Comparison of ENCODE assay signal across 16 cellular contexts in genomic region chr3:65979152-65979551, GRCh38. TPM values are rescaled to one million over a fixed set of nuclear protein-coding genes. Genes with fewer than 3 reads are reported as not detected.
A peak's percentile ranks its signal among the peaks of the same experiment; 100 is the strongest.
DNase-seq lines count a peak whose midpoint lies in the region; ATAC-seq and TF ChIP-seq lines count a peak whose summit lies in the region.
"Had no signal": no experiment of that assay in that cellular context is flagged by ENCODE, and none has a peak within 500 bp of the region (broad histone marks: within the 10 kb centered on the region; RNA-seq: fewer than 3 reads in every experiment).

No MANE protein-coding gene starts in this region.

- H3F3A ChIP-seq in GM23338 (replicated peaks; ENCODE audit: low read depth), result no peaks in the 10 kb centered on the region

- H3K4me3 ChIP-seq in GM23338 (no peak overlapping the region), choroid plexus epithelial cell (ENCODE audit: low read depth, low read length) (no peak overlapping the region), thoracic aorta (no peak overlapping the region)
- H3K4me3 ChIP-seq: esophagus squamous epithelium had no signal

- no peak overlapping the region for H3K4me3 Mint-ChIP-seq in GM23338
- H3K4me3 Mint-ChIP-seq: WTC11 had no signal

- no peak for ATAC-seq in GM23338
- peak; percentile 88 for ATAC-seq in thoracic aorta (ENCODE audit: insufficient number of reproducible peaks, low FRiP score, low read depth)
- ATAC-seq: WTC11 had no signal

- H3K27me3 ChIP-seq in GM23338 (ENCODE audit: insufficient read depth), result no peaks in the 10 kb centered on the region
- no peaks in the 10 kb centered on the region for H3K27me3 ChIP-seq in thoracic aorta (replicated peaks; ENCODE audit: insufficient read depth)
- H3K27me3 ChIP-seq: esophagus squamous epithelium had no signal

- H3K27ac Mint-ChIP-seq in GM23338, result no peak overlapping the region
- H3K27ac Mint-ChIP-seq: WTC11 had no signal

- no peaks in the 10 kb centered on the region for H3K9me3 Mint-ChIP-seq in GM23338

- H3K9me3 ChIP-seq in thoracic aorta, result no peaks in the 10 kb centered on the region
- H3K9me3 ChIP-seq: esophagus squamous epithelium had no signal

- H3K4me1 ChIP-seq in GM23338 (ENCODE audit: insufficient read depth) (no peaks in the 10 kb centered on the region), thoracic aorta (ENCODE audit: control insufficient read depth in 1 of 2, low read depth in 2 of 2) (peaks cover 18 to 37% of the 10 kb centered on the region in 2 donors)

- H3K79me2 ChIP-seq in GM23338 (replicated peaks; ENCODE audit: insufficient read depth), result peaks cover 28% of the 10 kb centered on the region

- H3K9me2 ChIP-seq in GM23338 (ENCODE audit: insufficient read depth), result no peaks in the 10 kb centered on the region

- peaks cover 2% of the 10 kb centered on the region for H3K27me3 Mint-ChIP-seq in GM23338 (ENCODE audit: insufficient read depth, low read depth, poor library complexity)

- H3K4me2 ChIP-seq in GM23338, result no peak overlapping the region

- H3K36me3 Mint-ChIP-seq in GM23338 (ENCODE audit: low read depth), result peaks cover 6% of the 10 kb centered on the region

- peaks cover 18% of the 10 kb centered on the region for H3K4me1 Mint-ChIP-seq in GM23338

- H3K27ac ChIP-seq in GM23338 (ENCODE audit: low read depth), result no peak overlapping the region
- H3K27ac ChIP-seq in thoracic aorta, result peak overlapping the region; percentile 35 to 74
- H3K27ac ChIP-seq: esophagus squamous epithelium had no signal

- no peak for TF ChIP-seq CTCF in GM23338 (conservative IDR thresholded peaks at IDR 0.05; ENCODE audit: low read depth in 2 of 2)
- TF ChIP-seq CTCF in choroid plexus epithelial cell (conservative IDR thresholded peaks at IDR 0.05; ENCODE audit: low read depth, low read length), result no peak
- TF ChIP-seq CTCF in thoracic aorta (IDR thresholded peaks at IDR 0.05), result no peak

- H2AFZ ChIP-seq in GM23338, result no peak overlapping the region

- H3K36me3 ChIP-seq in GM23338 (ENCODE audit: insufficient read depth), result no peaks in the 10 kb centered on the region
- no peaks in the 10 kb centered on the region for H3K36me3 ChIP-seq in thoracic aorta
- H3K36me3 ChIP-seq: esophagus squamous epithelium had no signal

- H4K20me1 ChIP-seq in GM23338 (replicated peaks; ENCODE audit: insufficient read depth), result no peaks in the 10 kb centered on the region; the same call in 1 of the 2 replicates

- DNase-seq in GM23338 (ENCODE audit: low spot score), result peak; percentile 41
- peak; percentile 88 for DNase-seq in choroid plexus epithelial cell (ENCODE audit: low read depth)
- DNase-seq in iris pigment epithelial cell (ENCODE audit: low read depth), result peak; percentile 85
- peak; percentile 19 for DNase-seq in thoracic aorta (ENCODE audit: low spot score)
- DNase-seq in amniotic stem cell (lab: John Stamatoyannopoulos, UW), result no peak
- DNase-seq in NCI-H1694 treated with DMSO at 0.1 percent for 48 hours (lab: John Stamatoyannopoulos, UW), result no peak
- no peak for DNase-seq in Kasumi-1 (lab: John Stamatoyannopoulos, UW)
- DNase-seq: DMS79 treated with DMSO at 0.1 percent for 48 hours; esophagus squamous epithelium; NCI-H1436; NCI-H69; occipital lobe; SHP77; stimulated activated CD4-positive, alpha-beta T cell treated with anti-CD3 and anti-CD28 coated beads, Interleukin-2, amount 100 ng/mL, for 48 hours; stimulated activated naive CD4-positive, alpha-beta T cell treated with Interleukin-2 at 50 U/mL for 16 hours had no signal

TF ChIP-seq in GM23338, 12 proteins besides CTCF, POLR2A, EP300 and RAD21:
- TF ChIP-seq JUNB (IDR thresholded peaks at IDR 0.05; ENCODE audit: unreplicated experiment) (no peak), ZNF331 (CRISPR knock-in tag; IDR thresholded peaks at IDR 0.05; ENCODE audit: low read depth) (no peak), REST (IDR thresholded peaks at IDR 0.05; ENCODE audit: unreplicated experiment) (no peak), EZH2 (IDR thresholded peaks at IDR 0.05; ENCODE audit: low read depth, unreplicated experiment) (no peak), ZNF462 (CRISPR knock-in tag; IDR thresholded peaks at IDR 0.05) (no peak)

RNA-seq across cellular contexts. Expression of gene MAGI1, which starts 59.6 kb away (rescaled TPM):
- total RNA-seq in GM23338 (2014; rRNA removed; shearing (Covaris generic)), result 63.8 and 71.2 TPM in 2 replicates
- 23.8 and 27.4 TPM in 2 replicates for polyA plus RNA-seq in GM23338 (2016; fragmentation: Nextera tagmentation; extraction: Ambion mirVana)
- total RNA-seq in thoracic aorta, result 10 to 100 TPM; 48.2 to 88.5 TPM

Comparison
In these comparisons a context has a peak if more than half of its experiments do, and no peak if none do; other contexts are left out.
1. DNase-seq: peak in GM23338 (single experiment), choroid plexus epithelial cell (single experiment), iris pigment epithelial cell (single experiment) and thoracic aorta (single experiment); none in amniotic stem cell (single experiment), NCI-H1694 treated with DMSO at 0.1 percent for 48 hours (single experiment) and Kasumi-1 (0 of 2).